16 cellular contexts compared by ENCODE assay signal in the genomic region with DNA sequence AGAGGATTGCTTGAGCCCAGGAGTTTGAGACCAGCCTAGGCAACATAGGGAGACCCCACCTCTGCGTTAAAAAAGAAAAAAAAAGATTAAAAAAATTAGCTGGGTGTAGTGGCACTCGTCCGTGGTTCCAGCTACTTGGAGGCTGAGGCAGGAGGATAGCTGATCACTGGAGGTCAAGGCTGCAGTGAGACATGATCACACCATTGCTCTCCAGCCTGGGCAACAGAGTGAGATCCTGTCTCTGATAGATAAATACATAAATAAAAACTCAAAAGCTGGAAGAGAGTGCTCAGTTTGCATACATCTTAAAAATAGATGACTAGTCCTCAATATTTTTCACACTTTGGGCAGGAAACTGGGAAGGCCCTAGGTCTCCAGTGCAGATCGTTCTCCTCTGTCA. TPM values are rescaled to one million over a fixed set of nuclear protein-coding genes. Genes with fewer than 3 reads are reported as not detected.
DNase-seq lines count a peak whose midpoint lies in the region; ATAC-seq lines count a peak whose summit lies in the region.
"Had no signal": no experiment of that assay in that cellular context is flagged by ENCODE, and none has a peak within 500 bp of the region (broad histone marks: within the 10 kb centered on the region; RNA-seq: fewer than 3 reads in every experiment).

No MANE protein-coding gene starts in this region.

- H3K4me1 ChIP-seq in CD4-positive, CD25-positive, alpha-beta regulatory T cell (ENCODE audit: control insufficient read depth, insufficient read depth, low read length, poor library complexity, severe bottlenecking) = peaks cover 84% of the 10 kb centered on the region
- H3K4me1 ChIP-seq: BE2C had no signal

- no peaks in the 10 kb centered on the region for H3K9me3 ChIP-seq in CD4-positive, CD25-positive, alpha-beta regulatory T cell (ENCODE audit: control insufficient read depth in 2 of 2, low read length in 2 of 2)
- H3K9me3 ChIP-seq: BE2C, ovary had no signal

- H3K27ac ChIP-seq in CD4-positive, CD25-positive, alpha-beta regulatory T cell (ENCODE audit: insufficient read depth, low read length, poor library complexity, severe bottlenecking) = peak overlapping the region; percentile 90
- H3K27ac ChIP-seq: KMS-11, ovary had no signal

- H3K9me3 Mint-ChIP-seq in CD4-positive, CD25-positive, alpha-beta regulatory T cell = no peaks in the 10 kb centered on the region
- peaks cover 0 to 1% of the 10 kb centered on the region in 2 donors for H3K9me3 Mint-ChIP-seq in activated naive CD4-positive, alpha-beta T cell treated with anti-CD3 and anti-CD28 coated beads, Interleukin-2, amount 50 U/mL, for 72 hours
- H3K9me3 Mint-ChIP-seq in naive thymus-derived CD8-positive, alpha-beta T cell = no peaks in the 10 kb centered on the region

- peaks cover 13% of the 10 kb centered on the region for H3K36me3 Mint-ChIP-seq in CD4-positive, CD25-positive, alpha-beta regulatory T cell
- H3K36me3 Mint-ChIP-seq in activated naive CD4-positive, alpha-beta T cell treated with anti-CD3 and anti-CD28 coated beads, Interleukin-2, amount 50 U/mL, for 72 hours = peaks cover 4 to 6% of the 10 kb centered on the region in 2 donors
- peaks cover 0 to 31% (median 6%) of the 10 kb centered on the region in 3 donors for H3K36me3 Mint-ChIP-seq in naive thymus-derived CD8-positive, alpha-beta T cell

- H3K27me3 ChIP-seq in CD4-positive, CD25-positive, alpha-beta regulatory T cell (ENCODE audit: control insufficient read depth, insufficient read depth, low read length) = no peaks in the 10 kb centered on the region
- H3K27me3 ChIP-seq: BE2C, ovary had no signal

- POLR2A ChIA-PET in naive thymus-derived CD8-positive, alpha-beta T cell (lab: Charles Lee) = interaction anchor here (0.6 to 4.9 kb wide), 6 partner anchors 11 to 87 kb away, joined by 3 to 65 read pairs (median 4); a partner anchor contains a TSS

- peaks cover 8% of the 10 kb centered on the region for H3K36me3 ChIP-seq in CD4-positive, CD25-positive, alpha-beta regulatory T cell (ENCODE audit: control insufficient read depth, insufficient read depth, low read length)
- H3K36me3 ChIP-seq: BE2C, ovary had no signal

- H3K4me3 ChIP-seq in CD4-positive, CD25-positive, alpha-beta regulatory T cell (ENCODE audit: low read depth, low read length) = no peak overlapping the region
- peak overlapping the region; percentile 28; the same call in 1 of the 2 replicates for H3K4me3 ChIP-seq in GM08714 (ENCODE audit: low read length)
- H3K4me3 ChIP-seq: ovary, skin epidermis had no signal

- H3K27me3 Mint-ChIP-seq in CD4-positive, CD25-positive, alpha-beta regulatory T cell = no peaks in the 10 kb centered on the region
- no peaks in the 10 kb centered on the region for H3K27me3 Mint-ChIP-seq in naive thymus-derived CD8-positive, alpha-beta T cell

- no peak for ATAC-seq in CD4-positive, CD25-positive, alpha-beta regulatory T cell (ENCODE audit: low read depth in 2 of 2)
- ATAC-seq in activated naive CD4-positive, alpha-beta T cell treated with anti-CD3 and anti-CD28 coated beads, Interleukin-2, amount 50 U/mL, for 72 hours = no peak
- ATAC-seq in naive thymus-derived CD8-positive, alpha-beta T cell = no peak
- ATAC-seq in GM19452 (IDR thresholded peaks at IDR 0.05; ENCODE audit: unreplicated experiment) (no peak), HG03469 (IDR thresholded peaks at IDR 0.05; ENCODE audit: unreplicated experiment) (no peak), HG03571 (IDR thresholded peaks at IDR 0.05; ENCODE audit: unreplicated experiment) (no peak)

- peaks cover 46 to 96% (median 81%) of the 10 kb centered on the region in 4 donors for H3K4me1 Mint-ChIP-seq in CD4-positive, CD25-positive, alpha-beta regulatory T cell
- peaks cover 50 to 90% (median 88%) of the 10 kb centered on the region in 4 donors for H3K4me1 Mint-ChIP-seq in naive thymus-derived CD8-positive, alpha-beta T cell

- DNase-seq in CD4-positive, CD25-positive, alpha-beta regulatory T cell = no peak
- DNase-seq in activated naive CD4-positive, alpha-beta T cell treated with anti-CD3 and anti-CD28 coated beads, Interleukin-2, amount 50 U/mL, for 72 hours (ENCODE audit: low spot score in 2 of 2) = no peak
- DNase-seq in naive thymus-derived CD8-positive, alpha-beta T cell = no peak
- no peak for DNase-seq in SW480 (ENCODE audit: low spot score)
- DNase-seq: BE2C, erythroblast, midbrain, NCI-H1417, NCI-H345, ovary had no signal

- peak overlapping the region; percentile 33 to 88 (median 79) for H3K4me3 Mint-ChIP-seq in CD4-positive, CD25-positive, alpha-beta regulatory T cell
- H3K4me3 Mint-ChIP-seq in naive thymus-derived CD8-positive, alpha-beta T cell = peak overlapping the region in 9 of 10 donors; percentile 42 to 86 (median 83)

- H3K27ac Mint-ChIP-seq in CD4-positive, CD25-positive, alpha-beta regulatory T cell = peak overlapping the region; percentile 81 to 99 (median 95)
- peak overlapping the region; percentile 10 to 97 for H3K27ac Mint-ChIP-seq in activated naive CD4-positive, alpha-beta T cell treated with anti-CD3 and anti-CD28 coated beads, Interleukin-2, amount 50 U/mL, for 72 hours
- peak overlapping the region; percentile 67 to 97 (median 92) for H3K27ac Mint-ChIP-seq in naive thymus-derived CD8-positive, alpha-beta T cell

RNA-seq across cellular contexts. Expression of a gene that starts 54.1 kb away (rescaled TPM):
- 86.4 TPM for total RNA-seq in CD4-positive, CD25-positive, alpha-beta regulatory T cell
- 10 to 100 TPM; 35.5 to 48.4 (median 40.1) TPM for polyA plus RNA-seq in CD4-positive, CD25-positive, alpha-beta regulatory T cell
- 10 to 100 TPM; 44.8 to 47.7 TPM for total RNA-seq in activated naive CD4-positive, alpha-beta T cell treated with anti-CD3 and anti-CD28 coated beads, Interleukin-2, amount 50 U/mL, for 72 hours
- 10 to 100 TPM; 72.2 to 72.6 TPM for total RNA-seq in naive thymus-derived CD8-positive, alpha-beta T cell
- polyA plus RNA-seq in naive thymus-derived CD8-positive, alpha-beta T cell = 10 to 100 TPM; 13.8 to 32.9 (median 26.7) TPM
